32 cellular contexts compared by ENCODE assay signal in the genomic region with DNA sequence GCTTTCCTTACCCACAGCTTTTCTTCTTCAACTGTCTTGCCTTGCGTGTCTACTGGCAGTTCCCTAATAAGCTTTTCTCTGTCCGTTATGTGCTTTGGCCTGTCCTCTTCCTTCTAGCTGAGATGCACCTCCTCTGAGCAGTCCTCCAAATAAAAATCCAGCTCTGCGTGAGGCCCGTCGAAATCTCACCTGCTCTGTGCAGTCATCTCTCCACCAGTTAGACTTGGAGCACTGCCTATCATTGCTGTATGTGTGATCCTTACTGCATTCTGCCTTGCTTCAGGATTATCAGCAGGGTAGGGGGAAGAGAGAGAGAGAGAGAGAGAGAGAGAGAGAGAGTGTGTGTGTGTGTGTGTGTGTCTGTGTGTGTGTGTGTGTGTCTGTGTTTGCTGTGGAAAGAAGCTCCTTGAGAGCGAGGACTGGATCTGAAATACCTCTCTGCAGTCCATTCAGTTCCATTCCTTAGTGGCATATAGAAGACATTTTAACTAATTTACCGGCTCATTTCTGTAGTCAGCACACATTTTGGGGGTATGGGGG.
DNase-seq lines count a peak whose midpoint lies in the region; ATAC-seq and TF ChIP-seq lines count a peak whose summit lies in the region.
"Had no signal": no experiment of that assay in that cellular context is flagged by ENCODE, and none has a peak within 500 bp of the region (broad histone marks: within the 10 kb centered on the region; RNA-seq: fewer than 3 reads in every experiment).

No MANE protein-coding gene starts in this region.

- H3K27ac ChIP-seq in dorsolateral prefrontal cortex (peak overlapping the region in 56 of 59 donors; percentile 15 to 100 (median 90)), layer of hippocampus (ENCODE audit: low read depth, low read length) (peak overlapping the region; percentile 25), substantia nigra (ENCODE audit: low read depth, low read length, poor library complexity, severe bottlenecking) (peak overlapping the region; percentile 18), brain microvascular endothelial cell (no peak overlapping the region)
- H3K27ac ChIP-seq: 22Rv1, coronary artery, GM23248, HL-60, lower lobe of right lung, ovary, Peyer's patch had no signal

- H3K36me3 Mint-ChIP-seq in activated T-helper 2 cell treated with anti-CD3 and anti-CD28 coated beads, Interferon-gamma antibody, Interleukin-2, Interleukin-4, amounts not matched to agents 10 μg/mL and 5 μg/mL and 100 μg/mL, durations not matched to agents 14 hours and 24 hours and 36 hours (ENCODE audit: low read depth): no peaks in the 10 kb centered on the region
- H3K36me3 Mint-ChIP-seq: natural killer cell had no signal

- in situ Hi-C loops in brain microvascular endothelial cell (cut with HindIII; ENCODE audit: low pct_ligation_motif_present, low sequenced_read_pairs): no loop called here

- DNase-seq in Right ventricle myocardium superior: no peak
- DNase-seq in cardiac septum (ENCODE audit: low spot score): no peak
- DNase-seq in dorsolateral prefrontal cortex: no peak
- DNase-seq in substantia nigra (lab: John Stamatoyannopoulos, UW): no peak
- no peak for DNase-seq in brain microvascular endothelial cell
- DNase-seq in activated T-helper 2 cell treated with anti-CD3 and anti-CD28 coated beads, Interferon-gamma antibody, Interleukin-2, Interleukin-4, amounts not matched to agents 10 μg/mL and 5 μg/mL and 100 μg/mL, durations not matched to agents 14 hours and 24 hours and 36 hours (ENCODE audit: low spot score): no peak
- DNase-seq: activated CD8-positive, alpha-beta memory T cell treated with anti-CD3 and anti-CD28 coated beads, Interleukin-2, amount 50 U/mL, for 48 hours; activated CD8-positive, alpha-beta T cell treated with anti-CD3 and anti-CD28 coated beads for 36 hours; activated naive CD4-positive, alpha-beta T cell treated with anti-CD3 and anti-CD28 coated beads, Interleukin-2, amount 50 U/mL, for 16 hours; Calu3; CD4-positive, CD25-positive, alpha-beta regulatory T cell; DMS79 treated with DMSO at 0.1 percent for 48 hours; effector memory CD4-positive, alpha-beta T cell; GM23248; Kasumi-1; lower lobe of right lung; natural killer cell; NCI-H1417 treated with DMSO at 0.1 percent for 48 hours; NCI-H2081; NCI-H345; NCI-H774; ovary; Peyer's patch; stimulated activated CD4-positive, alpha-beta T cell treated with anti-CD3 and anti-CD28 coated beads, Interleukin-1b, Interleukin-23, amount 100 ng/mL, for 48 hours; stimulated activated naive CD8-positive, alpha-beta T cell treated with anti-CD3 and anti-CD28 coated beads, Interleukin-15, Interleukin-2, amounts not matched to agents 100 U/mL and 50 U/mL, for 24 hours; SW 1271 had no signal

- H3K27me3 Mint-ChIP-seq in activated T-helper 2 cell treated with anti-CD3 and anti-CD28 coated beads, Interferon-gamma antibody, Interleukin-2, Interleukin-4, amounts not matched to agents 10 μg/mL and 5 μg/mL and 100 μg/mL, durations not matched to agents 14 hours and 24 hours and 36 hours (ENCODE audit: low read depth): no peaks in the 10 kb centered on the region
- H3K27me3 Mint-ChIP-seq: activated CD8-positive, alpha-beta T cell treated with anti-CD3 and anti-CD28 coated beads for 36 hours; CD4-positive, CD25-positive, alpha-beta regulatory T cell had no signal

- TF ChIP-seq CTCF in dorsolateral prefrontal cortex (IDR thresholded peaks at IDR 0.05 in 54 of 56, conservative IDR thresholded peaks at IDR 0.05 in 2 of 56; ENCODE audit: low read depth in 1 of 56, partially characterized antibody in 56 of 56) (no peak), brain microvascular endothelial cell (IDR thresholded peaks at IDR 0.05; ENCODE audit: low read depth, low read length, missing control alignments) (no peak)

- H3K4me3 ChIP-seq in dorsolateral prefrontal cortex (peak overlapping the region in 4 of 59 donors; percentile 10 to 22 (median 16)), brain microvascular endothelial cell (ENCODE audit: low read depth, low read length) (no peak overlapping the region)
- H3K4me3 ChIP-seq: coronary artery, GM23248, lower lobe of right lung, ovary, Peyer's patch, smooth muscle cell had no signal

- H3K4me1 Mint-ChIP-seq in activated T-helper 2 cell treated with anti-CD3 and anti-CD28 coated beads, Interferon-gamma antibody, Interleukin-2, Interleukin-4, amounts not matched to agents 10 μg/mL and 5 μg/mL and 100 μg/mL, durations not matched to agents 14 hours and 24 hours and 36 hours (ENCODE audit: low read depth): peaks cover 20% of the 10 kb centered on the region

- H3K4me3 Mint-ChIP-seq in activated T-helper 2 cell treated with anti-CD3 and anti-CD28 coated beads, Interferon-gamma antibody, Interleukin-2, Interleukin-4, amounts not matched to agents 10 μg/mL and 5 μg/mL and 100 μg/mL, durations not matched to agents 14 hours and 24 hours and 36 hours (ENCODE audit: low read depth): no peak overlapping the region
- H3K4me3 Mint-ChIP-seq: activated CD8-positive, alpha-beta T cell treated with anti-CD3 and anti-CD28 coated beads for 36 hours; CD4-positive, CD25-positive, alpha-beta regulatory T cell; natural killer cell had no signal

- no peaks in the 10 kb centered on the region for H3K9me3 Mint-ChIP-seq in activated T-helper 2 cell treated with anti-CD3 and anti-CD28 coated beads, Interferon-gamma antibody, Interleukin-2, Interleukin-4, amounts not matched to agents 10 μg/mL and 5 μg/mL and 100 μg/mL, durations not matched to agents 14 hours and 24 hours and 36 hours
- H3K9me3 Mint-ChIP-seq: activated CD8-positive, alpha-beta T cell treated with anti-CD3 and anti-CD28 coated beads for 36 hours; natural killer cell had no signal

- H3K36me3 ChIP-seq in brain microvascular endothelial cell (replicated peaks): no peaks in the 10 kb centered on the region
- H3K36me3 ChIP-seq: lower lobe of right lung, ovary, Peyer's patch had no signal

- ATAC-seq in Right ventricle myocardium superior (ENCODE audit: poor library complexity) (peak; percentile 23), GM21737 (IDR thresholded peaks at IDR 0.05; ENCODE audit: unreplicated experiment) (no peak)
- ATAC-seq: activated CD8-positive, alpha-beta T cell treated with anti-CD3 and anti-CD28 coated beads for 36 hours; lower lobe of right lung; natural killer cell; stimulated activated naive CD8-positive, alpha-beta T cell treated with anti-CD3 and anti-CD28 coated beads, Interleukin-15, Interleukin-2, amounts not matched to agents 100 U/mL and 50 U/mL, for 24 hours had no signal

- intact Hi-C loops in Right ventricle myocardium superior (cut with DNase I) (no loop called here), cardiac septum (cut with DNase I) (no loop called here), dorsolateral prefrontal cortex (cut with DNase I) (loop anchor here (5.0 to 10.0 kb wide), 3 partner anchors 97 to 169 kb away; a partner anchor contains a TSS)
- intact Hi-C loops in activated T-helper 2 cell treated with anti-CD3 and anti-CD28 coated beads, Interferon-gamma antibody, Interleukin-2, Interleukin-4, amounts not matched to agents 10 μg/mL and 5 μg/mL and 100 μg/mL, durations not matched to agents 14 hours and 24 hours and 36 hours (cut with micrococcal nuclease): no loop called here

- no peak overlapping the region for H3K27ac Mint-ChIP-seq in activated T-helper 2 cell treated with anti-CD3 and anti-CD28 coated beads, Interferon-gamma antibody, Interleukin-2, Interleukin-4, amounts not matched to agents 10 μg/mL and 5 μg/mL and 100 μg/mL, durations not matched to agents 14 hours and 24 hours and 36 hours
- H3K27ac Mint-ChIP-seq: activated CD8-positive, alpha-beta T cell treated with anti-CD3 and anti-CD28 coated beads for 36 hours; CD4-positive, CD25-positive, alpha-beta regulatory T cell; natural killer cell had no signal

- H3K27me3 ChIP-seq in dorsolateral prefrontal cortex (no peaks in the 10 kb centered on the region), layer of hippocampus (ENCODE audit: control insufficient read depth, insufficient read depth, low read length) (no peaks in the 10 kb centered on the region), brain microvascular endothelial cell (replicated peaks) (no peaks in the 10 kb centered on the region)
- H3K27me3 ChIP-seq: ovary, Peyer's patch had no signal

Comparison
In these comparisons a context has a peak if more than half of its experiments do, and no peak if none do; other contexts are left out.
1. intact Hi-C loops: an anchor here in dorsolateral prefrontal cortex (5.0 to 10.0 kb wide); none called in Right ventricle myocardium superior, cardiac septum and activated T-helper 2 cell treated with anti-CD3 and anti-CD28 coated beads, Interferon-gamma antibody, Interleukin-2, Interleukin-4, amounts not matched to agents 10 μg/mL and 5 μg/mL and 100 μg/mL, durations not matched to agents 14 hours and 24 hours and 36 hours.